18 cellular contexts compared by ENCODE assay signal in the genomic region with DNA sequence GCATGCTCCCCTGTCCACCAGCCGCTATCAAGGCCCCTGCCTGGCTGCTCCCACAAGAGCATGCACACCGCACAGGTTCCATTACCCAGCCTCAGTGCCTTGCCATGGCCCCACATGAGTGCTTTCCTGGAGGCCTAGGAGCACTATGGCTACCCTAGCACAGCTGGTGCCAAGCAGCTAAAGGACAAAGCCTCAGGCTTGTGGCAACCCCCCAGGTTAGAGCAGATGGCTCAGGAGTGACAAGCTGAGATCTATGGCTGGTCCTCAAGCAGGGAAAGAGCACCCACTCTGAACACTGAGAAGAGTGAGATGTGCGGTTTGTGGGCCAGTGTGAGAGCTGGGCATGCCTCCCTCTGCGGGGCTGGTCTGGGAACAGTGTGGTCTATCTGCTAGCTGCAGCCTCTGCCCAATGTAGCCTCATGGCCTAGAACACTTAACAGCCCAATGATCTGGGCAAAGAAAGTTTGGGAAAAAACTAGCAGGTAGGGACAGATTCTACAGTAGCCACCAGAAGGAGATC.
DNase-seq lines count a peak whose midpoint lies in the region; ATAC-seq and TF ChIP-seq lines count a peak whose summit lies in the region.
"Had no signal": no experiment of that assay in that cellular context is flagged by ENCODE, and none has a peak within 500 bp of the region (broad histone marks: within the 10 kb centered on the region; RNA-seq: fewer than 3 reads in every experiment).

No MANE protein-coding gene starts in this region.

- H3K36me3 Mint-ChIP-seq in immature natural killer cell (peaks cover 0 to 14% (median 5%) of the 10 kb centered on the region in 3 donors), glutamatergic neuron (ENCODE audit: unreplicated experiment) (no peaks in the 10 kb centered on the region)
- no peaks in the 10 kb centered on the region for H3K36me3 Mint-ChIP-seq in stimulated activated effector memory CD8-positive, alpha-beta T cell treated with anti-CD3 and anti-CD28 coated beads, Interleukin-12 subunit alpha, Interleukin-12 subunit beta, amount 100 ng/mL, for 72 hours

- peaks cover 94% of the 10 kb centered on the region for H3K4me1 ChIP-seq in BLaER1
- H3K4me1 ChIP-seq: SJSA1 had no signal

- intact Hi-C loops in posterior vena cava (cut with DNase I): no loop called here

- H3K9ac ChIP-seq in BLaER1: no peak overlapping the region

- peaks cover 93 to 100% of the 10 kb centered on the region in 2 donors for H3K4me1 Mint-ChIP-seq in immature natural killer cell
- H3K4me1 Mint-ChIP-seq in stimulated activated effector memory CD8-positive, alpha-beta T cell treated with anti-CD3 and anti-CD28 coated beads, Interleukin-12 subunit alpha, Interleukin-12 subunit beta, amount 100 ng/mL, for 72 hours: peaks cover 62% of the 10 kb centered on the region
- H3K4me1 Mint-ChIP-seq in glutamatergic neuron (ENCODE audit: low read depth, unreplicated experiment): peaks cover 2% of the 10 kb centered on the region

- no peaks in the 10 kb centered on the region for H3K27me3 ChIP-seq in BLaER1
- H3K27me3 ChIP-seq: SJSA1 had no signal

- peaks cover 30% of the 10 kb centered on the region; the same call in 1 of the 2 replicates for H3K36me3 ChIP-seq in BLaER1
- H3K36me3 ChIP-seq: SJSA1 had no signal

- H3K27me3 Mint-ChIP-seq in immature natural killer cell (ENCODE audit: low read depth in 3 of 3): peaks cover 0 to 3% (median 0%) of the 10 kb centered on the region in 3 donors
- H3K27me3 Mint-ChIP-seq in glutamatergic neuron (ENCODE audit: unreplicated experiment): no peaks in the 10 kb centered on the region

- H3K27ac Mint-ChIP-seq in immature natural killer cell: peak overlapping the region; percentile 67 to 89 (median 76)
- H3K27ac Mint-ChIP-seq in stimulated activated effector memory CD8-positive, alpha-beta T cell treated with anti-CD3 and anti-CD28 coated beads, Interleukin-12 subunit alpha, Interleukin-12 subunit beta, amount 100 ng/mL, for 72 hours: peak overlapping the region; percentile 18
- no peak overlapping the region for H3K27ac Mint-ChIP-seq in glutamatergic neuron (ENCODE audit: unreplicated experiment)

- H3K9me3 ChIP-seq in BLaER1: peaks cover 30% of the 10 kb centered on the region
- H3K9me3 ChIP-seq: SJSA1 had no signal

- DNase-seq in Jurkat, Clone E6-1 (ENCODE audit: low read depth, low spot score): peak; percentile 87
- DNase-seq in immature natural killer cell: peak in 2 of 3 donors; percentile 26 to 35
- DNase-seq in stimulated activated effector memory CD8-positive, alpha-beta T cell treated with anti-CD3 and anti-CD28 coated beads, Interleukin-12 subunit alpha, Interleukin-12 subunit beta, amount 100 ng/mL, for 72 hours (ENCODE audit: low spot score in 2 of 2): no peak
- no peak for DNase-seq in glutamatergic neuron
- DNase-seq in NCI-H2227 (lab: John Stamatoyannopoulos, UW; ENCODE audit: unreplicated experiment): no peak
- DNase-seq in posterior vena cava (ENCODE audit: low spot score): no peak
- DNase-seq: DMS79 treated with DMSO at 0.1 percent for 48 hours, HCEC 1CT, IMR-90, MM.1S, NCI-H1105, NCI-H2081, NCI-H2227 treated with DMSO at 0.1 percent for 48 hours, NCI-H510A treated with DMSO at 0.1 percent for 48 hours had no signal

- no peak overlapping the region for H3K4me3 ChIP-seq in BLaER1
- H3K4me3 ChIP-seq in Jurkat, Clone E6-1 (ENCODE audit: low read length): peak overlapping the region; percentile 5; the same call in 1 of the 2 replicates
- H3K4me3 ChIP-seq: SJSA1 had no signal

- H3K4me2 ChIP-seq in BLaER1: peak overlapping the region; percentile 63

- H4K20me1 ChIP-seq in BLaER1: no peaks in the 10 kb centered on the region

- H3K9me3 Mint-ChIP-seq in immature natural killer cell (no peaks in the 10 kb centered on the region), glutamatergic neuron (ENCODE audit: unreplicated experiment) (peaks cover 3% of the 10 kb centered on the region)
- H3K9me3 Mint-ChIP-seq in stimulated activated effector memory CD8-positive, alpha-beta T cell treated with anti-CD3 and anti-CD28 coated beads, Interleukin-12 subunit alpha, Interleukin-12 subunit beta, amount 100 ng/mL, for 72 hours: no peaks in the 10 kb centered on the region

- TF ChIP-seq CTCF in glutamatergic neuron (IDR thresholded peaks at IDR 0.05; ENCODE audit: partially characterized antibody, unreplicated experiment): no peak

- ATAC-seq in stimulated activated effector memory CD8-positive, alpha-beta T cell treated with anti-CD3 and anti-CD28 coated beads, Interleukin-12 subunit alpha, Interleukin-12 subunit beta, amount 100 ng/mL, for 72 hours: no peak
- ATAC-seq: Panc1 had no signal

- H3K4me3 Mint-ChIP-seq in immature natural killer cell (peak overlapping the region; percentile 55 to 71 (median 64)), glutamatergic neuron (ENCODE audit: unreplicated experiment) (no peak overlapping the region)
- no peak overlapping the region for H3K4me3 Mint-ChIP-seq in stimulated activated effector memory CD8-positive, alpha-beta T cell treated with anti-CD3 and anti-CD28 coated beads, Interleukin-12 subunit alpha, Interleukin-12 subunit beta, amount 100 ng/mL, for 72 hours

- peak overlapping the region; percentile 71 for H3K27ac ChIP-seq in BLaER1
- H3K27ac ChIP-seq: C4-2B, SJSA1 had no signal

Comparison
In these comparisons a context has a peak if more than half of its experiments do, and no peak if none do; other contexts are left out.
1. DNase-seq: peak in Jurkat, Clone E6-1 (single experiment) and immature natural killer cell (2 of 3); none in stimulated activated effector memory CD8-positive, alpha-beta T cell treated with anti-CD3 and anti-CD28 coated beads, Interleukin-12 subunit alpha, Interleukin-12 subunit beta, amount 100 ng/mL, for 72 hours (0 of 2), glutamatergic neuron (single experiment), NCI-H2227 (single experiment) and posterior vena cava (single experiment).
2. H3K4me3 Mint-ChIP-seq: peak in immature natural killer cell (5 of 5); none in stimulated activated effector memory CD8-positive, alpha-beta T cell treated with anti-CD3 and anti-CD28 coated beads, Interleukin-12 subunit alpha, Interleukin-12 subunit beta, amount 100 ng/mL, for 72 hours (single experiment) and glutamatergic neuron (single experiment).